Comparison of ENCODE assay signal across 18 cellular contexts in genomic region chr22:46360097-46360496, GRCh38.
"Had no signal": no experiment of that assay in that cellular context is flagged by ENCODE, and none has a peak within 500 bp of the region (broad histone marks: within the 10 kb centered on the region; RNA-seq: fewer than 3 reads in every experiment).

No MANE protein-coding gene starts in this region.

- H3K36me3 ChIP-seq: colonic mucosa, transverse colon had no signal

- H3K79me2 ChIP-seq: hepatocyte had no signal

- H3K4me1 ChIP-seq: colonic mucosa, transverse colon had no signal

- H3K9me3 ChIP-seq: colonic mucosa, mucosa of descending colon, neutrophil, stomach, thoracic aorta, transverse colon had no signal

- H3K27ac ChIP-seq: colonic mucosa, foreskin keratinocyte, hepatocyte, neutrophil, stomach, thoracic aorta, transverse colon had no signal

- DNase-seq: colonic mucosa; dermis blood vessel endothelial cell; erythroblast; foreskin keratinocyte; left colon; mammary epithelial cell; naive thymus-derived CD8-positive, alpha-beta T cell; stimulated activated CD4-positive, alpha-beta T cell treated with anti-CD3 and anti-CD28 coated beads, Interleukin-2, amount 100 ng/mL, for 24 hours; stimulated activated CD4-positive, alpha-beta T cell treated with anti-CD3 and anti-CD28 coated beads, Interleukin-4, amount 100 ng/mL, for 4 hours; stimulated activated naive CD4-positive, alpha-beta T cell; stomach; substantia nigra had no signal

- H3K4me3 ChIP-seq: colonic mucosa, hepatocyte, mucosa of descending colon, stomach, thoracic aorta, transverse colon had no signal

- H3K4me2 ChIP-seq: hepatocyte had no signal

- ATAC-seq: foreskin keratinocyte; left colon; mucosa of descending colon; naive thymus-derived CD8-positive, alpha-beta T cell; sciatic nerve had no signal

- H3K27me3 Mint-ChIP-seq: naive thymus-derived CD8-positive, alpha-beta T cell had no signal

- H3K27me3 ChIP-seq: colonic mucosa, foreskin keratinocyte, hepatocyte, neutrophil, transverse colon had no signal

- H2AFZ ChIP-seq: hepatocyte had no signal

- H3K4me3 Mint-ChIP-seq: naive thymus-derived CD8-positive, alpha-beta T cell had no signal
